8 cellular contexts compared by ENCODE assay signal in genomic region chr17:62778990-62779681, GRCh38. TPM values are rescaled to one million over a fixed set of nuclear protein-coding genes. Genes with fewer than 3 reads are reported as not detected.
DNase-seq lines count a peak whose midpoint lies in the region; ATAC-seq, FAIRE-seq and TF ChIP-seq lines count a peak whose summit lies in the region.

No MANE protein-coding gene starts in this region.

- intact Hi-C loops in Right ventricle myocardium inferior (cut with DNase I) = no loop called here

- peak overlapping the region; percentile 92 for H3K27ac ChIP-seq in astrocyte (ENCODE audit: low read depth, low read length)

- peaks cover 40% of the 10 kb centered on the region for H3K4me1 ChIP-seq in astrocyte (ENCODE audit: insufficient read depth, low read length)

- H3K27ac Mint-ChIP-seq in astrocyte (ENCODE audit: unreplicated experiment) = peak overlapping the region; percentile 75
- peak overlapping the region; percentile 83 for H3K27ac Mint-ChIP-seq in mesothelial cell of epicardium

- no peaks in the 10 kb centered on the region for H3K36me3 ChIP-seq in astrocyte (ENCODE audit: insufficient read depth, low read length)

- peak overlapping the region; percentile 0 for H3K4me3 ChIP-seq in astrocyte (ENCODE audit: insufficient read depth, low read depth, low read length)

- H3K9me3 ChIP-seq in astrocyte (ENCODE audit: insufficient read depth, low read depth, low read length) = no peaks in the 10 kb centered on the region

- peaks cover 2% of the 10 kb centered on the region for H3K9me3 Mint-ChIP-seq in astrocyte (ENCODE audit: unreplicated experiment)
- H3K9me3 Mint-ChIP-seq in mesothelial cell of epicardium = peaks cover 8% of the 10 kb centered on the region

- peaks cover 4% of the 10 kb centered on the region for H3K27me3 Mint-ChIP-seq in astrocyte (ENCODE audit: low read depth, unreplicated experiment)
- peaks cover 2% of the 10 kb centered on the region for H3K27me3 Mint-ChIP-seq in mesothelial cell of epicardium (ENCODE audit: low read depth)

- no peak for ATAC-seq in GM18498 (IDR thresholded peaks at IDR 0.05; ENCODE audit: unreplicated experiment)
- ATAC-seq in Right ventricle myocardium inferior = no peak

- no peaks in the 10 kb centered on the region for H3K27me3 ChIP-seq in astrocyte (ENCODE audit: insufficient read depth, low read length)

- H3K4me1 Mint-ChIP-seq in astrocyte (ENCODE audit: low read depth, unreplicated experiment) = peaks cover 25% of the 10 kb centered on the region
- H3K4me1 Mint-ChIP-seq in mesothelial cell of epicardium = peaks cover 10% of the 10 kb centered on the region

- no peaks in the 10 kb centered on the region for H3K36me3 Mint-ChIP-seq in astrocyte (ENCODE audit: low read depth, unreplicated experiment)
- H3K36me3 Mint-ChIP-seq in mesothelial cell of epicardium = peaks cover 5% of the 10 kb centered on the region

- no peak for FAIRE-seq in astrocyte (lab: Jason Lieb, UNC)

- peak overlapping the region; percentile 80 for H3K9ac ChIP-seq in astrocyte (ENCODE audit: low read length)

- H4K20me1 ChIP-seq in astrocyte (ENCODE audit: insufficient read depth, low read length) = no peaks in the 10 kb centered on the region

- H3K4me3 Mint-ChIP-seq in astrocyte (ENCODE audit: unreplicated experiment) (no peak overlapping the region), mesothelial cell of epicardium (peak overlapping the region; percentile 35)

- no peaks in the 10 kb centered on the region for H3K79me2 ChIP-seq in astrocyte (ENCODE audit: insufficient read depth, low read length)

- peak overlapping the region; percentile 72 for H3K4me2 ChIP-seq in astrocyte (ENCODE audit: low read length)

- peak overlapping the region; percentile 3 for H2AFZ ChIP-seq in astrocyte (ENCODE audit: low read depth, low read length)

- DNase-seq in COLO668 (lab: John Stamatoyannopoulos, UW; ENCODE audit: unreplicated experiment) = peak; percentile 92
- DNase-seq in NCI-H1417 (lab: John Stamatoyannopoulos, UW) = peak; percentile 86 to 93 (median 91)
- peak; percentile 99 for DNase-seq in astrocyte (ENCODE audit: low read depth)
- peak in 1 of 2 experiments; percentile 54 for DNase-seq in mesothelial cell of epicardium (ENCODE audit: low spot score in 2 of 2, unreplicated experiment in 2 of 2)
- no peak for DNase-seq in GDM1 (lab: John Stamatoyannopoulos, UW)
- DNase-seq in Right ventricle myocardium inferior (ENCODE audit: missing footprints) = no peak
- no peak for DNase-seq in activated T-cell treated with anti-CD3 and anti-CD28 coated beads, Interleukin-2, amount 50 U/mL, for 48 hours

- TF ChIP-seq CTCF in astrocyte (IDR thresholded peaks at IDR 0.05; ENCODE audit: insufficient read depth, low read depth, low read length) = no peak
- TF ChIP-seq CTCF in mesothelial cell of epicardium (IDR thresholded peaks at IDR 0.05; ENCODE audit: unreplicated experiment) = no peak

RNA-seq across cellular contexts. Expression of gene MARCHF10, which starts 29.0 kb away (rescaled TPM):
- total RNA-seq in astrocyte (not detected in 2 replicates), mesothelial cell of epicardium (0.18 to 1.1 TPM (median 0.53 TPM) in 3 replicates), Right ventricle myocardium inferior (not detected)

Comparison
In these comparisons a context has a peak if more than half of its experiments do, and no peak if none do; other contexts are left out.
1. DNase-seq: peak in COLO668 (single experiment), NCI-H1417 (3 of 3) and astrocyte (single experiment); none in GDM1 (single experiment), Right ventricle myocardium inferior (single experiment) and activated T-cell treated with anti-CD3 and anti-CD28 coated beads, Interleukin-2, amount 50 U/mL, for 48 hours (0 of 2).